8 cellular contexts compared by ENCODE assay signal in the genomic region with DNA sequence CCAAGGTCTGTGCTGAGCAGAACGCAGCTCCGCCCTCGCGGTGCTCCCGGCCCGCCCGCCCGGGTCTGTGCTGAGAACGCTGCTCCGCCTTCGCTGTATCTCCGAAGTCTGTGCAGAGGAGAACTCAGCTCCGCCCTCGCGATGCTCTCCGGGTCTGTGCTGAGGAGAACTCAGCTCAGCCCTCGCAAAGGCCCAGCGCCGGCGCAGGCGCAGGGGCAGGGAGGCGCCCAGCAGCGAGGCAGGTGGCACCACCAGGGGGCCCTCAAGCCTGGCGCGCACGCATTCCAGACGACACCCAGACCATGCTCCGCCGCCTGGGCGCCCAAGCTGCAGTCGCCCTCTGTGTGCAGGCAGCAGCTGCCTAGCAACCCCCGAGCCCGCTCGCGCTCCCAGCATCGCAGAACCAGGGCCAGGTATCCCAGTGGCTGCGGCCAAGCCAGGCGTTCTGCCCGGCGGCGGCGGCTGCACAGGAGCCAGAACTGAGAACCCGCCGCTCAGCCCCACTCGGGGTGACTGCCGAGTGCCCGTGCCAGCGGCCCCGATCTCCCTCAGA.
A peak's percentile ranks its signal among the peaks of the same experiment; 100 is the strongest.
DNase-seq lines count a peak whose midpoint lies in the region; FAIRE-seq and TF ChIP-seq lines count a peak whose summit lies in the region.
"Not testable (repeated sequence)": the region's sequence is repeated elsewhere in the genome, so short reads cannot be mapped to it uniquely, and the experiment has no call there.

No MANE protein-coding gene starts in this region.

- not testable (repeated sequence) for H3K4me1 ChIP-seq in adipocyte (ENCODE audit: control insufficient read depth, insufficient read depth, low read length); endothelial cell of umbilical vein (ENCODE audit: control insufficient read depth, extremely low read depth, insufficient read depth, low read length); iPS DF 6.9 (ENCODE audit: control insufficient read depth, insufficient read depth, low read length); ovary (ENCODE audit: insufficient read depth)

- H3K4me2 ChIP-seq in endothelial cell of umbilical vein (ENCODE audit: insufficient read depth, low read length) = not testable (repeated sequence)

- CTCF ChIA-PET in endothelial cell of umbilical vein (lab: Charles Lee) = not testable (repeated sequence)

- not testable (repeated sequence) for H4K20me1 ChIP-seq in endothelial cell of umbilical vein (replicated peaks; ENCODE audit: control insufficient read depth, extremely low read depth, insufficient read depth, low read length)

- not testable (repeated sequence) for H3K27ac ChIP-seq in endothelial cell of umbilical vein (ENCODE audit: insufficient read depth, low read depth, low read length); iPS DF 6.9 (ENCODE audit: low read length); ovary

- TF ChIP-seq POLR2A in endothelial cell of umbilical vein (IDR thresholded peaks at IDR 0.05; ENCODE audit: low read depth, low read length); ovary (IDR thresholded peaks at IDR 0.05): not testable (repeated sequence)

- H2AFZ ChIP-seq in endothelial cell of umbilical vein (ENCODE audit: low read depth, low read length) = not testable (repeated sequence)

- H3K9ac ChIP-seq in adipocyte (ENCODE audit: low read length); endothelial cell of umbilical vein (replicated peaks; ENCODE audit: extremely low read depth, insufficient read depth, low read length): not testable (repeated sequence)

- not testable (repeated sequence) for H3K9me3 ChIP-seq in adipocyte (ENCODE audit: control insufficient read depth, low read length); endothelial cell of umbilical vein (replicated peaks; ENCODE audit: control insufficient read depth, insufficient read depth, low read length); iPS DF 6.9 (ENCODE audit: control insufficient read depth, insufficient read depth, low read length); ovary

- intact Hi-C loops in endothelial cell of umbilical vein (cut with micrococcal nuclease); ovary (cut with DNase I): not testable (repeated sequence)

- TF ChIP-seq EP300 in ovary (IDR thresholded peaks at IDR 0.05) = not testable (repeated sequence)

- DNase-seq in CD1c-positive myeloid dendritic cell (ENCODE audit: extremely low spot score) (peak; percentile 11), SHP77 (lab: John Stamatoyannopoulos, UW) (peak; percentile 90 to 96), endothelial cell of umbilical vein (ENCODE audit: low read depth, low spot score) (peak; percentile 47), ovary (peak in 3 of 5 donors; percentile 48 to 88 (median 82)), stromal cell of bone marrow (ENCODE audit: low read depth) (peak; percentile 11)
- not testable (repeated sequence) for DNase-seq in adipocyte (ENCODE audit: low read depth); iPS DF 6.9 (ENCODE audit: low read depth, low spot score)

- H3K36me3 ChIP-seq in adipocyte (ENCODE audit: control insufficient read depth, insufficient read depth, low read length, severe bottlenecking); endothelial cell of umbilical vein (ENCODE audit: control insufficient read depth in 2 of 2, extremely low read depth in 1 of 2, insufficient read depth in 2 of 2, low read length in 2 of 2); iPS DF 6.9 (ENCODE audit: control insufficient read depth, insufficient read depth, low read length); ovary: not testable (repeated sequence)

- H3K27me3 ChIP-seq in adipocyte (replicated peaks; ENCODE audit: control insufficient read depth, insufficient read depth, low read length); endothelial cell of umbilical vein (ENCODE audit: control insufficient read depth in 2 of 2, insufficient read depth in 2 of 2, low read length in 2 of 2); iPS DF 6.9 (ENCODE audit: control insufficient read depth, insufficient read depth, low read length); ovary: not testable (repeated sequence)

- H3K4me3 ChIP-seq in adipocyte (ENCODE audit: low read length) = peak overlapping the region; percentile 37
- not testable (repeated sequence) for H3K4me3 ChIP-seq in endothelial cell of umbilical vein (replicated peaks in 1 of 3; ENCODE audit: insufficient read depth in 1 of 3, low read depth in 1 of 3, low read length in 3 of 3)
- H3K4me3 ChIP-seq in iPS DF 6.9 (ENCODE audit: low read length) = peak overlapping the region; percentile 36; the same call in 1 of the 2 replicates
- H3K4me3 ChIP-seq in ovary = peak overlapping the region; percentile 30

- FAIRE-seq in endothelial cell of umbilical vein (lab: Jason Lieb, UNC) = not testable (repeated sequence)

- TF ChIP-seq CTCF in LNCAP (IDR thresholded peaks at IDR 0.05) (peak; percentile 65), endothelial cell of umbilical vein (IDR thresholded peaks at IDR 0.05; ENCODE audit: extremely low read depth in 1 of 2, insufficient read depth in 1 of 2, low read depth in 1 of 2, low read length in 2 of 2) (peak in 1 of 2 donors; percentile 39), ovary (IDR thresholded peaks at IDR 0.05) (peak in 1 of 3 donors; percentile 52)

- H3K9me1 ChIP-seq in endothelial cell of umbilical vein (replicated peaks; ENCODE audit: control insufficient read depth, extremely low read depth, insufficient read depth, low read length) = not testable (repeated sequence)

- dilution Hi-C loops in endothelial cell of umbilical vein (cut with MboI; ENCODE audit: extremely low pct_ligation_motif_present, low sequenced_read_pairs) = not testable (repeated sequence)

- BruUV-seq in endothelial cell of umbilical vein (replicated peaks; lab: Mats Ljungman, UMichigan) = not testable (repeated sequence)

- POLR2A ChIA-PET in endothelial cell of umbilical vein (lab: Charles Lee) = not testable (repeated sequence)

- WGBS in iPS DF 6.9 (ENCODE audit: insufficient coverage, insufficient read length) = no CpG with 5 or more reads among the region's 49 CpGs
- 16 to 47% (median 24%) methylated on average over 21 to 49 of the region's 49 CpGs for WGBS in ovary, 3 donors

- not testable (repeated sequence) for H3K79me2 ChIP-seq in endothelial cell of umbilical vein (ENCODE audit: control insufficient read depth, insufficient read depth, low read length)
